11 cellular contexts compared by ENCODE assay signal in genomic region chr11:44310456-44311272, GRCh38. TPM values are rescaled to one million over a fixed set of nuclear protein-coding genes. Genes with fewer than 3 reads are reported as not detected.
DNase-seq lines count a peak whose midpoint lies in the region; ATAC-seq and TF ChIP-seq lines count a peak whose summit lies in the region.
"Had no signal": no experiment of that assay in that cellular context is flagged by ENCODE, and none has a peak within 500 bp of the region (broad histone marks: within the 10 kb centered on the region; RNA-seq: fewer than 3 reads in every experiment).

No MANE protein-coding gene starts in this region.

- no peak for ATAC-seq in CD8-positive, alpha-beta T cell

- peaks cover 19% of the 10 kb centered on the region for H3K27me3 ChIP-seq in CD8-positive, alpha-beta T cell (ENCODE audit: insufficient read depth, low read length)
- peaks cover 100% of the 10 kb centered on the region for H3K27me3 ChIP-seq in neural cell (ENCODE audit: insufficient read depth, low read depth, low read length)

- POLR2A ChIA-PET in CD8-positive, alpha-beta T cell (lab: Charles Lee): no interaction called here

- DNase-seq in NCI-H2227 (lab: John Stamatoyannopoulos, UW; ENCODE audit: unreplicated experiment) (peak; percentile 34), NCI-H2227 treated with DMSO at 0.1 percent for 48 hours (lab: John Stamatoyannopoulos, UW) (no peak), HuH-7.5 (ENCODE audit: low spot score) (no peak), SHP77 treated with DMSO at 0.1 percent for 48 hours (lab: John Stamatoyannopoulos, UW) (no peak), NCI-H1048 (lab: John Stamatoyannopoulos, UW) (no peak)
- peak in 1 of 7 experiments; percentile 1 for DNase-seq in CD8-positive, alpha-beta T cell
- no peak for DNase-seq in activated T-helper 2 cell treated with anti-CD3 and anti-CD28 coated beads, Interferon-gamma antibody, Interleukin-2, Interleukin-4, amounts not matched to agents 10 μg/mL and 5 μg/mL and 100 μg/mL, durations not matched to agents 14 hours and 24 hours and 36 hours (ENCODE audit: low spot score)
- DNase-seq: occipital lobe, PC-9 had no signal

- peaks cover 76% of the 10 kb centered on the region for H3K27me3 Mint-ChIP-seq in CD8-positive, alpha-beta T cell (ENCODE audit: low read depth)
- H3K27me3 Mint-ChIP-seq in activated T-helper 2 cell treated with anti-CD3 and anti-CD28 coated beads, Interferon-gamma antibody, Interleukin-2, Interleukin-4, amounts not matched to agents 10 μg/mL and 5 μg/mL and 100 μg/mL, durations not matched to agents 14 hours and 24 hours and 36 hours (ENCODE audit: low read depth): peaks cover 88% of the 10 kb centered on the region

- CTCF ChIA-PET in CD8-positive, alpha-beta T cell (lab: Charles Lee): no interaction called here

- H3F3A ChIP-seq in neural cell (ENCODE audit: insufficient read depth, low read length, poor library complexity, severe bottlenecking): no peaks in the 10 kb centered on the region

- no peaks in the 10 kb centered on the region for H3K9me2 ChIP-seq in neural cell (ENCODE audit: insufficient read depth, low read length)

- no peak for TF ChIP-seq RAD21 in neural cell (conservative IDR thresholded peaks at IDR 0.05)

- no peak for TF ChIP-seq EP300 in neural cell (conservative IDR thresholded peaks at IDR 0.05; ENCODE audit: poor library complexity, severe bottlenecking)

- no peak overlapping the region for H3K27ac ChIP-seq in CD8-positive, alpha-beta T cell (ENCODE audit: low read depth, low read length)
- no peak overlapping the region for H3K27ac ChIP-seq in neural cell (ENCODE audit: low read length)
- H3K27ac ChIP-seq: PC-9 had no signal

- H3K4me1 ChIP-seq in CD8-positive, alpha-beta T cell (ENCODE audit: insufficient read depth, low read length): peaks cover 4% of the 10 kb centered on the region

- no peaks in the 10 kb centered on the region for H3K36me3 Mint-ChIP-seq in CD8-positive, alpha-beta T cell
- H3K36me3 Mint-ChIP-seq in activated T-helper 2 cell treated with anti-CD3 and anti-CD28 coated beads, Interferon-gamma antibody, Interleukin-2, Interleukin-4, amounts not matched to agents 10 μg/mL and 5 μg/mL and 100 μg/mL, durations not matched to agents 14 hours and 24 hours and 36 hours (ENCODE audit: low read depth): no peaks in the 10 kb centered on the region

- no peak overlapping the region for H3K4me3 ChIP-seq in CD8-positive, alpha-beta T cell (ENCODE audit: low read depth, low read length)
- H3K4me3 ChIP-seq in neural cell (ENCODE audit: low read length): no peak overlapping the region
- H3K4me3 ChIP-seq: PC-9 had no signal

- no peak overlapping the region for H3K4me2 ChIP-seq in neural cell (ENCODE audit: low read length)
- H3K4me2 ChIP-seq: PC-9 had no signal

- H3K79me2 ChIP-seq in neural cell (replicated peaks; ENCODE audit: insufficient read depth, low read length): no peaks in the 10 kb centered on the region

- peaks cover 14% of the 10 kb centered on the region for H3K4me1 Mint-ChIP-seq in CD8-positive, alpha-beta T cell (ENCODE audit: low read depth)
- H3K4me1 Mint-ChIP-seq in activated T-helper 2 cell treated with anti-CD3 and anti-CD28 coated beads, Interferon-gamma antibody, Interleukin-2, Interleukin-4, amounts not matched to agents 10 μg/mL and 5 μg/mL and 100 μg/mL, durations not matched to agents 14 hours and 24 hours and 36 hours (ENCODE audit: low read depth): peaks cover 17% of the 10 kb centered on the region

- no peak overlapping the region for H2AFZ ChIP-seq in neural cell (ENCODE audit: low read depth, low read length)
- H2AFZ ChIP-seq: PC-9 had no signal

- no peak overlapping the region for H3K27ac Mint-ChIP-seq in CD8-positive, alpha-beta T cell
- H3K27ac Mint-ChIP-seq in activated T-helper 2 cell treated with anti-CD3 and anti-CD28 coated beads, Interferon-gamma antibody, Interleukin-2, Interleukin-4, amounts not matched to agents 10 μg/mL and 5 μg/mL and 100 μg/mL, durations not matched to agents 14 hours and 24 hours and 36 hours: peak overlapping the region; percentile 63

- H3K9me3 Mint-ChIP-seq in CD8-positive, alpha-beta T cell: no peaks in the 10 kb centered on the region
- no peaks in the 10 kb centered on the region for H3K9me3 Mint-ChIP-seq in activated T-helper 2 cell treated with anti-CD3 and anti-CD28 coated beads, Interferon-gamma antibody, Interleukin-2, Interleukin-4, amounts not matched to agents 10 μg/mL and 5 μg/mL and 100 μg/mL, durations not matched to agents 14 hours and 24 hours and 36 hours

- H3K4me3 Mint-ChIP-seq in CD8-positive, alpha-beta T cell: peak overlapping the region; percentile 32
- peak overlapping the region; percentile 56 for H3K4me3 Mint-ChIP-seq in activated T-helper 2 cell treated with anti-CD3 and anti-CD28 coated beads, Interferon-gamma antibody, Interleukin-2, Interleukin-4, amounts not matched to agents 10 μg/mL and 5 μg/mL and 100 μg/mL, durations not matched to agents 14 hours and 24 hours and 36 hours (ENCODE audit: low read depth)

- no peaks in the 10 kb centered on the region for H3K36me3 ChIP-seq in CD8-positive, alpha-beta T cell (ENCODE audit: insufficient read depth, low read length)
- no peaks in the 10 kb centered on the region for H3K36me3 ChIP-seq in neural cell (ENCODE audit: insufficient read depth, low read length)

- intact Hi-C loops in CD8-positive, alpha-beta T cell (cut with DNase I, micrococcal nuclease): no loop called here
- intact Hi-C loops in activated T-helper 2 cell treated with anti-CD3 and anti-CD28 coated beads, Interferon-gamma antibody, Interleukin-2, Interleukin-4, amounts not matched to agents 10 μg/mL and 5 μg/mL and 100 μg/mL, durations not matched to agents 14 hours and 24 hours and 36 hours (cut with micrococcal nuclease): loop anchor here (5.0 kb wide), 2 partner anchors 198 to 733 kb away; no protein-coding TSS in a partner anchor

- no peak overlapping the region for H3K9ac ChIP-seq in neural cell (ENCODE audit: low read length)

- no peaks in the 10 kb centered on the region for H4K20me1 ChIP-seq in neural cell (ENCODE audit: insufficient read depth)

- no peaks in the 10 kb centered on the region for H3K9me3 ChIP-seq in CD8-positive, alpha-beta T cell (ENCODE audit: low read length)
- no peaks in the 10 kb centered on the region for H3K9me3 ChIP-seq in neural cell (ENCODE audit: low read length)

- TF ChIP-seq CTCF in CD8-positive, alpha-beta T cell (IDR thresholded peaks at IDR 0.05): no peak
- TF ChIP-seq CTCF in neural cell (IDR thresholded peaks at IDR 0.05; ENCODE audit: poor library complexity, severe bottlenecking): no peak

TF ChIP-seq in neural cell, 6 proteins besides CTCF, POLR2A, EP300 and RAD21:
- TF ChIP-seq SMC3 (conservative IDR thresholded peaks at IDR 0.05; ENCODE audit: poor library complexity) (no peak), EZH2 (IDR thresholded peaks at IDR 0.05; ENCODE audit: borderline replicate concordance, insufficient read depth, low read length, poor library complexity, severe bottlenecking) (peak; percentile 53)

RNA-seq across cellular contexts. Expression of gene ALX4, which starts 0.7 kb away (rescaled TPM):
- not detected for total RNA-seq in CD8-positive, alpha-beta T cell
- total RNA-seq in activated T-helper 2 cell treated with anti-CD3 and anti-CD28 coated beads, Interferon-gamma antibody, Interleukin-2, Interleukin-4, amounts not matched to agents 10 μg/mL and 5 μg/mL and 100 μg/mL, durations not matched to agents 14 hours and 24 hours and 36 hours: not detected in 2 replicates
- polyA plus RNA-seq in neural cell: not detected in 2 replicates
- polyA minus RNA-seq in neural cell: 0.12 TPM in 1 of 2 replicates, not detected in the other
- total RNA-seq: PC-9 had no signal
- polyA plus RNA-seq: AG04450 had no signal
